In the genomic region with DNA sequence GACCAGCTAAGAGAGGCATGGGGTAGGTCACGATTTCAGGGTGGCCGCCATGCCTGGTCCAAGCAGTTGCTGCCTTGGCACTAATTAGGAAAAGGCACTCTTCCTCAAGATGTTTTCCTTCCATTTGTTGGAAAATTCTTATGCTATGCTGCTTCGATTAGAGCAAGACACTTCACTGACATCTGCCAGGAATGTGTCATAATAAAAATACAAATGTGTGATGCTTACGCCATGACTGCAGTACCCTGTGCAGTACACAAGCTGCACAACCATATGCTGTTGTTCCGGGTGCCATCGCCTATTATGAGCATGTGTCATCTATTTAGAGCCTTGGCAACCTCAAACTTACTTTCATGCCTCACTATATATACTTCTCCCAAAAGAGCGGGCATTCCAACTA, we compare ENCODE assay signal across 21 cellular contexts.
"Had no signal": no experiment of that assay in that cellular context is flagged by ENCODE, and none has a peak within 500 bp of the region (broad histone marks: within the 10 kb centered on the region; RNA-seq: fewer than 3 reads in every experiment).

No MANE protein-coding gene starts in this region.

- H3K27me3 ChIP-seq: colonic mucosa, esophagus muscularis mucosa, thyroid gland, upper lobe of right lung had no signal

- H3K9me3 ChIP-seq: colonic mucosa, esophagus muscularis mucosa, lower lobe of right lung, mucosa of descending colon, thyroid gland, upper lobe of right lung had no signal

- DNase-seq: activated CD4-positive, alpha-beta T cell treated with anti-CD3 and anti-CD28 coated beads for 1 hour; activated CD4-positive, alpha-beta T cell treated with anti-CD3 and anti-CD28 coated beads, Interleukin-2, amount 50 U/mL, for 1 hour; activated CD8-positive, alpha-beta T cell treated with anti-CD3 and anti-CD28 coated beads, Interleukin-2, amount 10 ng/mL, durations not matched to agents 7 days and 5 days; activated T-cell treated with anti-CD3 and anti-CD28 coated beads, Interleukin-2, amount 50 U/mL, for 24 hours; aorta; colonic mucosa; lower lobe of right lung; mesendoderm; mucosa of descending colon; naive B cell; occipital lobe; stimulated activated CD4-positive, alpha-beta T cell treated with anti-CD3 and anti-CD28 coated beads, Interleukin-4, amount 100 ng/mL, for 4 hours; stimulated activated naive CD8-positive, alpha-beta T cell treated with anti-CD3 and anti-CD28 coated beads, Interleukin-15, Interleukin-2, amounts not matched to agents 100 U/mL and 50 U/mL, for 24 hours; T-helper 1 cell; T-helper 9 cell; thyroid gland; upper lobe of right lung had no signal

- H3K27ac ChIP-seq: colonic mucosa, esophagus muscularis mucosa, lower lobe of right lung, thyroid gland, upper lobe of right lung had no signal

- ATAC-seq: activated CD8-positive, alpha-beta T cell treated with anti-CD3 and anti-CD28 coated beads, Interleukin-2, amount 10 ng/mL, durations not matched to agents 7 days and 5 days; activated naive CD4-positive, alpha-beta T cell treated with anti-CD3 and anti-CD28 coated beads, Interleukin-2, amount 50 U/mL, for 72 hours; activated T-helper 17 cell treated with anti-CD3 and anti-CD28 coated beads, Interleukin-2, amount 50 U/mL, for 72 hours; left lobe of liver; lower lobe of right lung; mucosa of descending colon; stimulated activated naive CD8-positive, alpha-beta T cell treated with anti-CD3 and anti-CD28 coated beads, Interleukin-15, Interleukin-2, amounts not matched to agents 100 U/mL and 50 U/mL, for 24 hours; upper lobe of right lung had no signal

- H3K4me3 ChIP-seq: colonic mucosa, esophagus muscularis mucosa, lower lobe of right lung, mucosa of descending colon, thyroid gland, upper lobe of right lung had no signal

- H3K36me3 ChIP-seq: colonic mucosa, esophagus muscularis mucosa, lower lobe of right lung, thyroid gland, upper lobe of right lung had no signal

- H3K4me1 ChIP-seq: colonic mucosa, lower lobe of right lung, upper lobe of right lung had no signal
